Comparison of ENCODE assay signal across 8 cellular contexts in the genomic region with DNA sequence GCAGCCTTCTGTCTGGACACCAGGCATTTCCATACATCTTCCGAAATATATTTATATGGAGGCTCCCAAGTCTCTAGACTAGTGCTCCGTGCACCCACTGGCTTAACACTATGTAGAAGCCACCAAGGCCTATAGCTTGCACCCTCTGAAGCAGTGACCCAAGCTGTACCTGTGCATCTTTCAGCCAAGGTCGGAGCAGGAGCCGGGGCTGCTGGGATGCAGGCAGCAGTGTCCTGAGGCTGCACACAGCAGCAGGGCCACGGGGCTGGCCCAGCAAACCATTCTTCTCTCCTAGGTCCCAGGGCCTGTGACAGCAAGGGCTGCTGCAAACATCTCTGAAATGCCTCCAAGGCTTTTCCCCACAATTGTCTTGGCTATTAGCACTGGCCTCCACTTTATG.
DNase-seq lines count a peak whose midpoint lies in the region; ATAC-seq, FAIRE-seq and TF ChIP-seq lines count a peak whose summit lies in the region.
"Not testable (repeated sequence)": the region's sequence is repeated elsewhere in the genome, so short reads cannot be mapped to it uniquely, and the experiment has no call there.

No MANE protein-coding gene starts in this region.

- not testable (repeated sequence) for H3K27ac Mint-ChIP-seq in activated naive CD4-positive, alpha-beta T cell treated with anti-CD3 and anti-CD28 coated beads for 36 hours

- not testable (repeated sequence) for FAIRE-seq in pancreas (lab: Jason Lieb, UNC)

- H3K9me3 ChIP-seq in BE2C, right atrium auricular region, lower lobe of right lung, pancreas, upper lobe of left lung: not testable (repeated sequence)

- not testable (repeated sequence) for H3K27me3 Mint-ChIP-seq in activated naive CD4-positive, alpha-beta T cell treated with anti-CD3 and anti-CD28 coated beads for 36 hours (ENCODE audit: low read depth)

- H3K4me3 Mint-ChIP-seq in activated naive CD4-positive, alpha-beta T cell treated with anti-CD3 and anti-CD28 coated beads for 36 hours = not testable (repeated sequence)

- CTCF ChIA-PET in activated naive CD4-positive, alpha-beta T cell treated with anti-CD3 and anti-CD28 coated beads for 36 hours (lab: Charles Lee) = not testable (repeated sequence)

- DNase-seq in BE2C = peak; percentile 3
- DNase-seq in activated CD8-positive, alpha-beta memory T cell treated with anti-CD3 and anti-CD28 coated beads, Interleukin-2, amount 50 U/mL, for 4 hours = peak; percentile 9
- peak; percentile 3 for DNase-seq in activated naive CD4-positive, alpha-beta T cell treated with anti-CD3 and anti-CD28 coated beads for 36 hours
- peak; percentile 44 for DNase-seq in Right ventricle myocardium superior
- peak; percentile 56 for DNase-seq in right atrium auricular region (ENCODE audit: low spot score)
- peak; percentile 49 for DNase-seq in lower lobe of right lung
- peak in 4 of 6 donors; percentile 11 to 60 (median 26) for DNase-seq in pancreas
- DNase-seq in upper lobe of left lung = peak; percentile 34 to 86

- not testable (repeated sequence) for H3K27ac ChIP-seq in right atrium auricular region, lower lobe of right lung, pancreas, upper lobe of left lung

- TF ChIP-seq EP300 in upper lobe of left lung (IDR thresholded peaks at IDR 0.05) = not testable (repeated sequence)

- not testable (repeated sequence) for H3K27me3 ChIP-seq in BE2C; right atrium auricular region; lower lobe of right lung (ENCODE audit: low read depth); pancreas; upper lobe of left lung

- not testable (repeated sequence) for H3K36me3 Mint-ChIP-seq in activated naive CD4-positive, alpha-beta T cell treated with anti-CD3 and anti-CD28 coated beads for 36 hours (ENCODE audit: low read depth)

- not testable (repeated sequence) for TF ChIP-seq CTCF in BE2C (IDR thresholded peaks at IDR 0.05; ENCODE audit: low read depth, low read length); right atrium auricular region (IDR thresholded peaks at IDR 0.05); lower lobe of right lung (IDR thresholded peaks at IDR 0.05); pancreas (IDR thresholded peaks at IDR 0.05); upper lobe of left lung (IDR thresholded peaks at IDR 0.05)

- H3K36me3 ChIP-seq in BE2C, right atrium auricular region, lower lobe of right lung, pancreas, upper lobe of left lung: not testable (repeated sequence)

- H3K4me1 Mint-ChIP-seq in activated naive CD4-positive, alpha-beta T cell treated with anti-CD3 and anti-CD28 coated beads for 36 hours (ENCODE audit: low read depth) = not testable (repeated sequence)

- not testable (repeated sequence) for ATAC-seq in Right ventricle myocardium superior (ENCODE audit: poor library complexity); lower lobe of right lung; pancreas; upper lobe of left lung (ENCODE audit: low FRiP score in 2 of 2)

- H3K4me1 ChIP-seq in BE2C, right atrium auricular region, lower lobe of right lung, pancreas, upper lobe of left lung: not testable (repeated sequence)

- intact Hi-C loops in activated naive CD4-positive, alpha-beta T cell treated with anti-CD3 and anti-CD28 coated beads for 36 hours (cut with micrococcal nuclease); Right ventricle myocardium superior (cut with DNase I); lower lobe of right lung (cut with DNase I); pancreas (cut with DNase I): not testable (repeated sequence)

- WGBS in pancreas, 2 donors = 73 to 86% methylated on average over 3 of the region's 5 CpGs
- 70% methylated on average over 4 of the region's 5 CpGs; no CpG with 5 or more reads in 1 of the 2 donors for WGBS in upper lobe of left lung, 2 donors

- not testable (repeated sequence) for TF ChIP-seq POLR2A in upper lobe of left lung (IDR thresholded peaks at IDR 0.05)

- not testable (repeated sequence) for H3K4me3 ChIP-seq in BE2C (ENCODE audit: low read depth, low read length); right atrium auricular region; lower lobe of right lung; pancreas; upper lobe of left lung

- not testable (repeated sequence) for H3K9me3 Mint-ChIP-seq in activated naive CD4-positive, alpha-beta T cell treated with anti-CD3 and anti-CD28 coated beads for 36 hours

Comparison
In these comparisons a context has a peak if more than half of its experiments do, and no peak if none do; other contexts are left out.
1. DNase-seq: peak in every context shown above with its lines; median percentile 60 in upper lobe of left lung; 56 in right atrium auricular region; 49 in lower lobe of right lung; 44 in Right ventricle myocardium superior; 26 in pancreas; 9 in activated CD8-positive, alpha-beta memory T cell treated with anti-CD3 and anti-CD28 coated beads, Interleukin-2, amount 50 U/mL, for 4 hours; 3 in BE2C; 3 in activated naive CD4-positive, alpha-beta T cell treated with anti-CD3 and anti-CD28 coated beads for 36 hours.